1 cellular context compared by ENCODE assay signal in the genomic region with DNA sequence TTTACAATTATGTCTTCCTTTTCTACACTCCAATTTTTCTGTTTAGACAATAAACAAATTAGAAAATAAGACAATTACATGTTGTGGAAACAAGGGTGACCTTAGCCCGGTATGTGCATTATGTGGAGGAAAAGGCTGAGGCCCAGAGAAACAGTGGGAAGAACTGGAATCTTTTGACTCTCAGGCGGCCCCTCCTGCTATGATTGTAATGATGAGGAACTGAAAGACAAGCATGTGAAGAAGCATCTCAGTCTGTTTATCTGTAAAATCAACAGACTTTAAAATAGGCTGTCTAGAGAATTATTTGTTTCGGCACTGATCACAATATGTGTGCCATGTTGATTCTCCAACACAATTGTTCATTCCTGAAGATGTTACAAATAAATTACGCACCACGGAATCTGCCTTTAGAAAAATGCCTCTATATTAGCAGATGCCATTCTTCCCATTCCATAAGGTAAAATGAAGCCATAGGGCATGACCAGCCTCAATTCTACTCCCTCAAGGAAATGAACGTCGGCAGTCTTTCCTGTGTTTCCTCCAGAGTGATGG.
TF ChIP-seq lines count a peak whose summit lies in the region.

No MANE protein-coding gene starts in this region.

TF ChIP-seq in SK-N-SH treated with all-trans-retinoic acid at 6 μM for 48 hours, 23 proteins besides CTCF, POLR2A, EP300 and RAD21 (continued from another document):
- TF ChIP-seq, protein P1, sequence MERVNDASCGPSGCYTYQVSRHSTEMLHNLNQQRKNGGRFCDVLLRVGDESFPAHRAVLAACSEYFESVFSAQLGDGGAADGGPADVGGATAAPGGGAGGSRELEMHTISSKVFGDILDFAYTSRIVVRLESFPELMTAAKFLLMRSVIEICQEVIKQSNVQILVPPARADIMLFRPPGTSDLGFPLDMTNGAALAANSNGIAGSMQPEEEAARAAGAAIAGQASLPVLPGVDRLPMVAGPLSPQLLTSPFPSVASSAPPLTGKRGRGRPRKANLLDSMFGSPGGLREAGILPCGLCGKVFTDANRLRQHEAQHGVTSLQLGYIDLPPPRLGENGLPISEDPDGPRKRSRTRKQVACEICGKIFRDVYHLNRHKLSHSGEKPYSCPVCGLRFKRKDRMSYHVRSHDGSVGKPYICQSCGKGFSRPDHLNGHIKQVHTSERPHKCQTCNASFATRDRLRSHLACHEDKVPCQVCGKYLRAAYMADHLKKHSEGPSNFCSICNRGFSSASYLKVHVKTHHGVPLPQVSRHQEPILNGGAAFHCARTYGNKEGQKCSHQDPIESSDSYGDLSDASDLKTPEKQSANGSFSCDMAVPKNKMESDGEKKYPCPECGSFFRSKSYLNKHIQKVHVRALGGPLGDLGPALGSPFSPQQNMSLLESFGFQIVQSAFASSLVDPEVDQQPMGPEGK (CRISPR knock-in tag; IDR thresholded peaks at IDR 0.05; ENCODE audit: borderline replicate concordance) = no peak
- TF ChIP-seq ZNF8 (CRISPR knock-in tag; IDR thresholded peaks at IDR 0.05) (no peak), RARB (CRISPR knock-in tag; IDR thresholded peaks at IDR 0.05) (no peak), ZNF565 (CRISPR knock-in tag; conservative IDR thresholded peaks at IDR 0.05; ENCODE audit: low read depth) (no peak), TCF4 (CRISPR knock-in tag; IDR thresholded peaks at IDR 0.05; ENCODE audit: borderline replicate concordance) (no peak), SNAI2 (CRISPR knock-in tag; IDR thresholded peaks at IDR 0.05) (no peak), ARNTL (CRISPR knock-in tag; IDR thresholded peaks at IDR 0.05; ENCODE audit: borderline replicate concordance, low read depth) (no peak), ESRRG (CRISPR knock-in tag; IDR thresholded peaks at IDR 0.05) (no peak), PPARA (CRISPR knock-in tag; IDR thresholded peaks at IDR 0.05; ENCODE audit: borderline replicate concordance) (no peak), ZFP30 (CRISPR knock-in tag; IDR thresholded peaks at IDR 0.05) (no peak), OSR1 (CRISPR knock-in tag; IDR thresholded peaks at IDR 0.05) (no peak)
- TF ChIP-seq, protein P2, sequence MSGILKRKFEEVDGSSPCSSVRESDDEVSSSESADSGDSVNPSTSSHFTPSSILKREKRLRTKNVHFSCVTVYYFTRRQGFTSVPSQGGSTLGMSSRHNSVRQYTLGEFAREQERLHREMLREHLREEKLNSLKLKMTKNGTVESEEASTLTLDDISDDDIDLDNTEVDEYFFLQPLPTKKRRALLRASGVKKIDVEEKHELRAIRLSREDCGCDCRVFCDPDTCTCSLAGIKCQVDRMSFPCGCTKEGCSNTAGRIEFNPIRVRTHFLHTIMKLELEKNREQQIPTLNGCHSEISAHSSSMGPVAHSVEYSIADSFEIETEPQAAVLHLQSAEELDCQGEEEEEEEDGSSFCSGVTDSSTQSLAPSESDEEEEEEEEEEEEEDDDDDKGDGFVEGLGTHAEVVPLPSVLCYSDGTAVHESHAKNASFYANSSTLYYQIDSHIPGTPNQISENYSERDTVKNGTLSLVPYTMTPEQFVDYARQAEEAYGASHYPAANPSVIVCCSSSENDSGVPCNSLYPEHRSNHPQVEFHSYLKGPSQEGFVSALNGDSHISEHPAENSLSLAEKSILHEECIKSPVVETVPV (CRISPR knock-in tag; IDR thresholded peaks at IDR 0.05) = no peak
- TF ChIP-seq, protein P3, sequence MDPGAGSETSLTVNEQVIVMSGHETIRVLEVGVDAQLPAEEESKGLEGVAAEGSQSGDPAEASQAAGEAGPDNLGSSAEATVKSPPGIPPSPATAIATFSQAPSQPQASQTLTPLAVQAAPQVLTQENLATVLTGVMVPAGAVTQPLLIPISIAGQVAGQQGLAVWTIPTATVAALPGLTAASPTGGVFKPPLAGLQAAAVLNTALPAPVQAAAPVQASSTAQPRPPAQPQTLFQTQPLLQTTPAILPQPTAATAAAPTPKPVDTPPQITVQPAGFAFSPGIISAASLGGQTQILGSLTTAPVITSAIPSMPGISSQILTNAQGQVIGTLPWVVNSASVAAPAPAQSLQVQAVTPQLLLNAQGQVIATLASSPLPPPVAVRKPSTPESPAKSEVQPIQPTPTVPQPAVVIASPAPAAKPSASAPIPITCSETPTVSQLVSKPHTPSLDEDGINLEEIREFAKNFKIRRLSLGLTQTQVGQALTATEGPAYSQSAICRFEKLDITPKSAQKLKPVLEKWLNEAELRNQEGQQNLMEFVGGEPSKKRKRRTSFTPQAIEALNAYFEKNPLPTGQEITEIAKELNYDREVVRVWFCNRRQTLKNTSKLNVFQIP (CRISPR knock-in tag; IDR thresholded peaks at IDR 0.05; ENCODE audit: borderline replicate concordance, low read depth) = no peak
